ENCODE assay signal across 39 cellular contexts in genomic region chr16:84421938-84422220, GRCh38. TPM values are rescaled to one million over a fixed set of nuclear protein-coding genes. Genes with fewer than 3 reads are reported as not detected.
"Had no signal": no experiment of that assay in that cellular context is flagged by ENCODE, and none has a peak within 500 bp of the region (broad histone marks: within the 10 kb centered on the region; RNA-seq: fewer than 3 reads in every experiment).

No MANE protein-coding gene starts in this region.

- H3K4me1 Mint-ChIP-seq: activated naive CD4-positive, alpha-beta T cell treated with anti-CD3 and anti-CD28 coated beads, Interleukin-2, amount 50 U/mL, for 24 hours; activated T-helper 17 cell treated with anti-CD3 and anti-CD28 coated beads, Interleukin-2, amount 50 U/mL, for 72 hours; brain; central memory CD8-positive, alpha-beta T cell had no signal

- H3K9me3 Mint-ChIP-seq: activated naive CD4-positive, alpha-beta T cell treated with anti-CD3 and anti-CD28 coated beads for 36 hours; activated naive CD4-positive, alpha-beta T cell treated with anti-CD3 and anti-CD28 coated beads, Interleukin-2, amount 50 U/mL, for 24 hours; activated T-cell treated with anti-CD3 and anti-CD28 coated beads, Interleukin-2, amount 50 U/mL, for 24 hours; activated T-cell treated with anti-CD3 and anti-CD28 coated beads, Interleukin-2, amount 50 U/mL, for 4 hours; activated T-cell treated with anti-CD3 and anti-CD28 coated beads, Interleukin-2, amount 50 U/mL, for 72 hours; activated T-helper 17 cell treated with anti-CD3 and anti-CD28 coated beads, Interleukin-2, amount 50 U/mL, for 72 hours; activated T-helper 2 cell treated with anti-CD3 and anti-CD28 coated beads, Interferon-gamma antibody, Interleukin-2, Interleukin-4, amounts not matched to agents 10 μg/mL and 5 μg/mL and 100 μg/mL, durations not matched to agents 14 hours and 24 hours and 36 hours; central memory CD8-positive, alpha-beta T cell had no signal

- H3K36me3 Mint-ChIP-seq: activated naive CD4-positive, alpha-beta T cell treated with anti-CD3 and anti-CD28 coated beads, Interleukin-2, amount 10 ng/mL, durations not matched to agents 7 days and 5 days; activated naive CD4-positive, alpha-beta T cell treated with anti-CD3 and anti-CD28 coated beads, Interleukin-2, amount 50 U/mL, for 24 hours; activated naive CD8-positive, alpha-beta T cell; activated naive CD8-positive, alpha-beta T cell treated with anti-CD3 and anti-CD28 coated beads for 36 hours; brain had no signal

- DNase-seq: activated effector memory CD4-positive, alpha-beta T cell treated with anti-CD3 and anti-CD28 coated beads, Interleukin-2, amount 50 U/mL, for 16 hours; activated effector memory CD4-positive, alpha-beta T cell treated with Interleukin-2 at 50 U/mL for 16 hours; activated gamma-delta T cell; activated gamma-delta T cell treated with Interleukin-2 at 50 U/mL for 16 hours; activated naive CD4-positive, alpha-beta T cell; activated naive CD4-positive, alpha-beta T cell treated with anti-CD3 and anti-CD28 coated beads for 36 hours; activated naive CD4-positive, alpha-beta T cell treated with anti-CD3 and anti-CD28 coated beads, Interleukin-2, amount 10 ng/mL, durations not matched to agents 7 days and 5 days; activated naive CD4-positive, alpha-beta T cell treated with anti-CD3 and anti-CD28 coated beads, Interleukin-2, amount 50 U/mL, for 16 hours; activated naive CD4-positive, alpha-beta T cell treated with Interleukin-2 at 50 U/mL for 16 hours; activated naive CD8-positive, alpha-beta T cell treated with anti-CD3 and anti-CD28 coated beads for 36 hours; activated naive CD8-positive, alpha-beta T cell treated with anti-CD3 and anti-CD28 coated beads, Interleukin-2, amount 10 ng/mL, durations not matched to agents 7 days and 5 days; activated naive CD8-positive, alpha-beta T cell treated with anti-CD3 and anti-CD28 coated beads, Interleukin-2, amount 50 U/mL, for 24 hours; activated T-cell treated with anti-CD3 and anti-CD28 coated beads for 4 hours; activated T-cell treated with anti-CD3 and anti-CD28 coated beads, Interleukin-2, amount 50 U/mL, for 1 hour; activated T-cell treated with anti-CD3 and anti-CD28 coated beads, Interleukin-2, amount 50 U/mL, for 24 hours; activated T-cell treated with anti-CD3 and anti-CD28 coated beads, Interleukin-2, amount 50 U/mL, for 4 hours; activated T-cell treated with anti-CD3 and anti-CD28 coated beads, Interleukin-2, amount 50 U/mL, for 48 hours; activated T-cell treated with anti-CD3 and anti-CD28 coated beads, Interleukin-2, amount 50 U/mL, for 72 hours; adrenal gland; amniotic stem cell; amygdala; anterior cingulate cortex; aorta; body of pancreas; brain microvascular endothelial cell; central memory CD4-positive, alpha-beta T cell; cerebellar nuclear complex had no signal

- ATAC-seq: activated naive CD4-positive, alpha-beta T cell treated with anti-CD3 and anti-CD28 coated beads, Interleukin-2, amount 50 U/mL, for 72 hours; activated T-cell treated with anti-CD3 and anti-CD28 coated beads, Interleukin-2, amount 50 U/mL, for 4 hours; activated T-cell treated with anti-CD3 and anti-CD28 coated beads, Interleukin-2, amount 50 U/mL, for 72 hours; activated T-helper 17 cell treated with anti-CD3 and anti-CD28 coated beads, Interleukin-2, amount 50 U/mL, for 72 hours; body of pancreas had no signal

- H3K27ac ChIP-seq: adrenal gland, ascending aorta, body of pancreas, brain microvascular endothelial cell, breast epithelium, cardiac muscle cell had no signal

- H3K27ac Mint-ChIP-seq: activated naive CD4-positive, alpha-beta T cell treated with anti-CD3 and anti-CD28 coated beads for 36 hours; activated naive CD4-positive, alpha-beta T cell treated with anti-CD3 and anti-CD28 coated beads, Interleukin-2, amount 10 ng/mL, durations not matched to agents 7 days and 5 days; activated naive CD4-positive, alpha-beta T cell treated with anti-CD3 and anti-CD28 coated beads, Interleukin-2, amount 50 U/mL, for 24 hours; activated naive CD4-positive, alpha-beta T cell treated with anti-CD3 and anti-CD28 coated beads, Interleukin-2, amount 50 U/mL, for 72 hours; activated naive CD8-positive, alpha-beta T cell; activated naive CD8-positive, alpha-beta T cell treated with anti-CD3 and anti-CD28 coated beads for 36 hours; activated naive CD8-positive, alpha-beta T cell treated with anti-CD3 and anti-CD28 coated beads, Interleukin-2, amount 10 ng/mL, durations not matched to agents 7 days and 5 days; activated naive CD8-positive, alpha-beta T cell treated with anti-CD3 and anti-CD28 coated beads, Interleukin-2, amount 50 U/mL, for 24 hours; activated T-cell treated with anti-CD3 and anti-CD28 coated beads, Interleukin-2, amount 50 U/mL, for 24 hours; activated T-cell treated with anti-CD3 and anti-CD28 coated beads, Interleukin-2, amount 50 U/mL, for 72 hours; activated T-helper 1 cell treated with anti-CD3 and anti-CD28 coated beads, Interleukin-12 subunit alpha, Interleukin-12 subunit beta, Interleukin-2, Interleukin-4 antibody, amounts not matched to agents 30 ng/mL and 10 ng/mL and 1 ng/mL, durations not matched to agents 14 hours and 24 hours and 36 hours; activated T-helper 17 cell treated with anti-CD3 and anti-CD28 coated beads, Interleukin-2, amount 50 U/mL, for 72 hours; activated T-helper 2 cell treated with anti-CD3 and anti-CD28 coated beads, Interferon-gamma antibody, Interleukin-2, Interleukin-4, amounts not matched to agents 10 μg/mL and 5 μg/mL and 100 μg/mL, durations not matched to agents 14 hours and 24 hours and 36 hours; brain had no signal

- H3K4me3 Mint-ChIP-seq: activated naive CD4-positive, alpha-beta T cell treated with anti-CD3 and anti-CD28 coated beads for 36 hours; activated naive CD4-positive, alpha-beta T cell treated with anti-CD3 and anti-CD28 coated beads, Interleukin-2, amount 10 ng/mL, durations not matched to agents 7 days and 5 days; activated naive CD4-positive, alpha-beta T cell treated with anti-CD3 and anti-CD28 coated beads, Interleukin-2, amount 50 U/mL, for 24 hours; activated naive CD8-positive, alpha-beta T cell; activated naive CD8-positive, alpha-beta T cell treated with anti-CD3 and anti-CD28 coated beads for 36 hours; activated naive CD8-positive, alpha-beta T cell treated with anti-CD3 and anti-CD28 coated beads, Interleukin-2, amount 10 ng/mL, durations not matched to agents 7 days and 5 days; activated naive CD8-positive, alpha-beta T cell treated with anti-CD3 and anti-CD28 coated beads, Interleukin-2, amount 50 U/mL, for 24 hours; activated T-cell treated with anti-CD3 and anti-CD28 coated beads, Interleukin-2, amount 50 U/mL, for 24 hours; activated T-cell treated with anti-CD3 and anti-CD28 coated beads, Interleukin-2, amount 50 U/mL, for 4 hours; activated T-cell treated with anti-CD3 and anti-CD28 coated beads, Interleukin-2, amount 50 U/mL, for 72 hours; activated T-helper 1 cell treated with anti-CD3 and anti-CD28 coated beads, Interleukin-12 subunit alpha, Interleukin-12 subunit beta, Interleukin-2, Interleukin-4 antibody, amounts not matched to agents 30 ng/mL and 10 ng/mL and 1 ng/mL, durations not matched to agents 14 hours and 24 hours and 36 hours; activated T-helper 17 cell treated with anti-CD3 and anti-CD28 coated beads, Interleukin-2, amount 50 U/mL, for 72 hours; brain; central memory CD8-positive, alpha-beta T cell had no signal

RNA-seq across cellular contexts. Expression of gene ATP2C2, which starts 53.5 kb away (rescaled TPM):
- total RNA-seq: activated naive CD4-positive, alpha-beta T cell treated with anti-CD3 and anti-CD28 coated beads for 36 hours; activated naive CD4-positive, alpha-beta T cell treated with anti-CD3 and anti-CD28 coated beads, Interleukin-2, amount 50 U/mL, for 72 hours; activated naive CD8-positive, alpha-beta T cell treated with anti-CD3 and anti-CD28 coated beads for 36 hours; activated naive CD8-positive, alpha-beta T cell treated with anti-CD3 and anti-CD28 coated beads, Interleukin-2, amount 10 ng/mL, durations not matched to agents 7 days and 5 days; activated T-cell treated with anti-CD3 and anti-CD28 coated beads, Interleukin-2, amount 50 U/mL, for 4 hours; activated T-helper 1 cell treated with anti-CD3 and anti-CD28 coated beads, Interleukin-12 subunit alpha, Interleukin-12 subunit beta, Interleukin-2, Interleukin-4 antibody, amounts not matched to agents 30 ng/mL and 10 ng/mL and 1 ng/mL, durations not matched to agents 14 hours and 24 hours and 36 hours; activated T-helper 17 cell treated with anti-CD3 and anti-CD28 coated beads, Interleukin-2, amount 50 U/mL, for 72 hours; activated T-helper 2 cell treated with anti-CD3 and anti-CD28 coated beads, Interferon-gamma antibody, Interleukin-2, Interleukin-4, amounts not matched to agents 10 μg/mL and 5 μg/mL and 100 μg/mL, durations not matched to agents 14 hours and 24 hours and 36 hours; ascending aorta; cardiac muscle cell; chondrocyte had no signal
